8 cellular contexts compared by ENCODE assay signal in genomic region chr7:128476402-128477335, GRCh38. TPM values are rescaled to one million over a fixed set of nuclear protein-coding genes. Genes with fewer than 3 reads are reported as not detected.
DNase-seq lines count a peak whose midpoint lies in the region; ATAC-seq and TF ChIP-seq lines count a peak whose summit lies in the region.
"Not testable (repeated sequence)": the region's sequence is repeated elsewhere in the genome, so short reads cannot be mapped to it uniquely, and the experiment has no call there.

Gene METTL2B (plus strand): TSS chr7:128476748. CDS start chr7:128476766, 18 bp downstream.

- peak within 1 kb of the TSS; percentile 97 for H3K4me3 Mint-ChIP-seq in T-helper 17 cell

- peak in 2 of 3 experiments; percentile 39 to 48 for TF ChIP-seq CTCF in ascending aorta (IDR thresholded peaks at IDR 0.05)

- intact Hi-C loops in ascending aorta (cut with DNase I) (loop anchor here (2.0 kb wide), 1 partner anchor 54 kb away; no protein-coding TSS in a partner anchor), aorta (cut with DNase I) (loop anchor here (10.0 kb wide), 2 partner anchors 132 to 408 kb away; partner anchors contain the start of gene RBM28 (in 1 of the 2))
- intact Hi-C loops in right cardiac atrium (cut with DNase I) = not testable (repeated sequence)

- peak within 1 kb of the TSS; percentile 82 to 84 for H3K27ac ChIP-seq in ascending aorta
- H3K27ac ChIP-seq in right cardiac atrium (ENCODE audit: low read length) = peak within 1 kb of the TSS; percentile 47
- H3K27ac ChIP-seq in aorta (ENCODE audit: low read depth in 1 of 2, low read length in 2 of 2) = peak within 1 kb of the TSS in 1 of 2 donors; percentile 49

- H3K9me3 ChIP-seq in T-helper 17 cell (ENCODE audit: control insufficient read depth, low read length, poor library complexity, severe bottlenecking); ascending aorta; right cardiac atrium (ENCODE audit: control insufficient read depth, low read length); aorta (ENCODE audit: control insufficient read depth, low read length): not testable (repeated sequence)

- peaks cover 4 to 10% of the 10 kb centered on the region in 2 donors for H3K4me1 ChIP-seq in ascending aorta
- H3K4me1 ChIP-seq in right cardiac atrium (ENCODE audit: control insufficient read depth, insufficient read depth, low read length); aorta (ENCODE audit: control insufficient read depth in 1 of 2, insufficient read depth in 2 of 2, low read length in 2 of 2): not testable (repeated sequence)

- H3K27me3 Mint-ChIP-seq in T-helper 17 cell = not testable (repeated sequence)

- H3K27me3 ChIP-seq in ascending aorta; right cardiac atrium (ENCODE audit: control insufficient read depth, insufficient read depth); aorta (ENCODE audit: control insufficient read depth in 1 of 2, insufficient read depth in 2 of 2, low read length in 1 of 2): not testable (repeated sequence)

- H3K4me3 ChIP-seq in ascending aorta = peak within 1 kb of the TSS; percentile 83 to 89
- H3K4me3 ChIP-seq in right cardiac atrium (ENCODE audit: low read length) = peak within 1 kb of the TSS; percentile 69
- H3K4me3 ChIP-seq in aorta (ENCODE audit: low read length in 2 of 2) = peak within 1 kb of the TSS; percentile 45 to 77

- peak within 1 kb of the TSS; percentile 99 for H3K27ac Mint-ChIP-seq in T-helper 17 cell

- not testable (repeated sequence) for H3K36me3 Mint-ChIP-seq in T-helper 17 cell (ENCODE audit: low read depth)

- peaks cover 17% of the 10 kb centered on the region for H3K4me1 Mint-ChIP-seq in T-helper 17 cell

- DNase-seq in NCI-H1694 treated with DMSO at 0.1 percent for 48 hours (lab: John Stamatoyannopoulos, UW) = peak; percentile 93
- DNase-seq in T-helper 17 cell = peak; percentile 79 to 88 (median 80)
- DNase-seq in ascending aorta (ENCODE audit: low spot score in 2 of 2) = peak; percentile 78 to 96
- DNase-seq in right cardiac atrium = peak; percentile 92 to 95 (median 93)
- peak; percentile 89 for DNase-seq in putamen (ENCODE audit: low spot score)
- DNase-seq in aorta = peak; percentile 94 to 97

- H3K36me3 ChIP-seq in ascending aorta = peaks cover 3 to 14% of the 10 kb centered on the region in 2 donors
- H3K36me3 ChIP-seq in aorta (ENCODE audit: control insufficient read depth in 1 of 2, insufficient read depth in 2 of 2, low read length in 1 of 2) = not testable (repeated sequence)

- WGBS in right cardiac atrium = under 1% methylated on average over 62 of the region's 62 CpGs
- 0% methylated on average over 61 to 62 of the region's 62 CpGs for WGBS in aorta, 2 donors

- ATAC-seq in GM18498 (IDR thresholded peaks at IDR 0.05; ENCODE audit: unreplicated experiment) = peak; percentile 90
- ATAC-seq in HG02938 (IDR thresholded peaks at IDR 0.05; ENCODE audit: unreplicated experiment) = peak; percentile 93
- ATAC-seq in T-helper 17 cell = peak; percentile 93
- ATAC-seq in right cardiac atrium = peak; percentile 98
- peak; percentile 96 for ATAC-seq in aorta (ENCODE audit: low FRiP score)

RNA-seq across cellular contexts. Expression of gene METTL2B, which starts in this region (rescaled TPM):
- total RNA-seq in T-helper 17 cell = 10 to 100 TPM; 15.8 to 19.9 TPM
- 37.4 TPM for total RNA-seq in ascending aorta
- 10 to 100 TPM; 17.6 to 23.1 (median 20.5) TPM for total RNA-seq in right cardiac atrium
- polyA plus RNA-seq in right cardiac atrium = 11.7 TPM
- 10 to 100 TPM; 22.7 to 23.8 TPM for total RNA-seq in aorta
- polyA plus RNA-seq in aorta = 1 to 10 TPM; 7.0 to 9.4 TPM
